8 cellular contexts compared by ENCODE assay signal in the genomic region with DNA sequence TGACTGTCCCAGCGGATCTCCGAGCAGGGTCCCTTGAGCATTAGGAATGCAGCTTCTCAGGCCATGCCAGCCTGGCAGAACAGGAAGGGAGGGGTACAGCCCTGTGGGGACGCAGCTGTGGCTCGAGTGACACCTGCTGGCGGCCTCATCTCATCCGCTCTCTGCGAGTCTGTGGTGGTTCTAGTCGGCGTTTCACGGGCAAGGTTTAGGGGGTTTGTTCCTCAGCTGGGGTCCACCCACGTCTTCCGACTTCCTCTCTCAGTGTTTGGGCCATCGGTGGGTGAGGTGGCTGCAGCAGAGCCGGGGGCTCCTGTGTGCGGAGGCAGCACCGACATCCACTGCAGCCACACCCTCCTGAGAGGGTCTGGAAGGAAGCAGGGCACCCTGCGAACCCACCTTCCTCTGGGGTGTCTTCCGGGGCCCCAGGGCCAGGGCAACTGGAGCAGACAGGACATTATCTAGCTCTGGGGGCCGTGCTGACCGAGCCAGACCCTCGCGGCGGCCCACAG. TPM values are rescaled to one million over a fixed set of nuclear protein-coding genes. Genes with fewer than 3 reads are reported as not detected.
DNase-seq lines count a peak whose midpoint lies in the region; ATAC-seq and TF ChIP-seq lines count a peak whose summit lies in the region.

No MANE protein-coding gene starts in this region.

- peaks cover 10 to 18% of the 10 kb centered on the region in 2 experiments for H3K4me1 ChIP-seq in HCT116 (ENCODE audit: control insufficient read depth in 1 of 2, insufficient read depth in 2 of 2, low read length in 2 of 2)

- H3K36me3 Mint-ChIP-seq in CD14-positive monocyte = no peaks in the 10 kb centered on the region
- peaks cover 0 to 12% (median 4%) of the 10 kb centered on the region in 3 donors for H3K36me3 Mint-ChIP-seq in naive thymus-derived CD8-positive, alpha-beta T cell
- H3K36me3 Mint-ChIP-seq in stimulated activated naive B cell treated with anti-CD40 and anti-IgM and Interleukin-4, amounts not matched to agents 10 μg/mL and 1 μg/mL and 100 μg/mL, for 72 hours = no peaks in the 10 kb centered on the region

- no peaks in the 10 kb centered on the region for H3K9me2 ChIP-seq in HCT116 (ENCODE audit: insufficient read depth)

- peak overlapping the region; percentile 86 for H3K4me2 ChIP-seq in HCT116 (ENCODE audit: low read length)

- H3K27me3 Mint-ChIP-seq in CD14-positive monocyte (ENCODE audit: low read depth in 3 of 3) = peaks cover 25 to 37% (median 25%) of the 10 kb centered on the region in 3 donors
- H3K27me3 Mint-ChIP-seq in naive thymus-derived CD8-positive, alpha-beta T cell = peaks cover 0 to 12% (median 0%) of the 10 kb centered on the region in 5 donors
- peaks cover 27 to 32% of the 10 kb centered on the region in 2 donors for H3K27me3 Mint-ChIP-seq in stimulated activated naive B cell treated with anti-CD40 and anti-IgM and Interleukin-4, amounts not matched to agents 10 μg/mL and 1 μg/mL and 100 μg/mL, for 72 hours

- ATAC-seq in HCT116 (peak; percentile 86), HG02798 (IDR thresholded peaks at IDR 0.05; ENCODE audit: poor library complexity, unreplicated experiment) (no peak)
- ATAC-seq in naive thymus-derived CD8-positive, alpha-beta T cell = peak; percentile 76 to 78
- ATAC-seq in stimulated activated naive B cell treated with anti-CD40 and anti-IgM and Interleukin-4, amounts not matched to agents 10 μg/mL and 1 μg/mL and 100 μg/mL, for 72 hours (replicated peaks) = peak; percentile 86 to 88

- peaks cover 4 to 10% (median 8%) of the 10 kb centered on the region in 7 donors for H3K9me3 Mint-ChIP-seq in CD14-positive monocyte
- H3K9me3 Mint-ChIP-seq in naive thymus-derived CD8-positive, alpha-beta T cell = peaks cover 0 to 14% (median 9%) of the 10 kb centered on the region in 9 donors
- H3K9me3 Mint-ChIP-seq in stimulated activated naive B cell treated with anti-CD40 and anti-IgM and Interleukin-4, amounts not matched to agents 10 μg/mL and 1 μg/mL and 100 μg/mL, for 72 hours = peaks cover 0 to 6% of the 10 kb centered on the region in 2 donors

- CTCF ChIA-PET in HCT116 (lab: Charles Lee) = interaction anchor here (0.6 to 2.7 kb wide), 61 partner anchors 9 to 1082 kb away, joined by 3 to 61 read pairs (median 5); a partner anchor contains a TSS

- H2AFZ ChIP-seq in HCT116 (ENCODE audit: low read depth, low read length, poor library complexity, severe bottlenecking) = peak overlapping the region; percentile 75

- H3K4me3 Mint-ChIP-seq in CD14-positive monocyte = peak overlapping the region; percentile 58 to 86
- H3K4me3 Mint-ChIP-seq in naive thymus-derived CD8-positive, alpha-beta T cell = peak overlapping the region; percentile 83 to 91 (median 89)
- H3K4me3 Mint-ChIP-seq in stimulated activated naive B cell treated with anti-CD40 and anti-IgM and Interleukin-4, amounts not matched to agents 10 μg/mL and 1 μg/mL and 100 μg/mL, for 72 hours = peak overlapping the region; percentile 79 to 90

- H3K4me3 ChIP-seq in HCT116 (replicated peaks in 1 of 2; ENCODE audit: low read depth in 1 of 2, low read length in 2 of 2) (peak overlapping the region; percentile 44 to 56), epithelial cell of proximal tubule (ENCODE audit: low read depth, low read length) (peak overlapping the region; percentile 33)

- peaks cover 0 to 9% of the 10 kb centered on the region in 2 experiments; a peak in 2 of 4 replicates for H3K9me3 ChIP-seq in HCT116 (ENCODE audit: control insufficient read depth in 1 of 2, insufficient read depth in 1 of 2, low read depth in 1 of 2, low read length in 2 of 2)

- H3K9ac ChIP-seq in HCT116 (ENCODE audit: low read length) = peak overlapping the region; percentile 31; the same call in 1 of the 2 replicates

- intact Hi-C loops in CD14-positive monocyte (cut with micrococcal nuclease) (loop anchor here (1.0 to 10.0 kb wide), 4 partner anchors 84 to 431 kb away; no protein-coding TSS in a partner anchor), HCT116 (cut with micrococcal nuclease) (loop anchor here (1.0 to 5.0 kb wide), 9 partner anchors 47 to 1073 kb away; a partner anchor contains a TSS)

- BruUV-seq in HCT116 (replicated peaks; lab: Mats Ljungman, UMichigan) = no TSS peak

- peak overlapping the region; percentile 16; the same call in 1 of the 2 replicates for H3K27ac ChIP-seq in HCT116 (ENCODE audit: low read depth, low read length)

- H3K79me2 ChIP-seq in HCT116 (ENCODE audit: insufficient read depth, low read length) = no peaks in the 10 kb centered on the region

- no peaks in the 10 kb centered on the region for H4K20me1 ChIP-seq in HCT116 (ENCODE audit: insufficient read depth)

- peaks cover 12% of the 10 kb centered on the region for H3K4me1 Mint-ChIP-seq in CD14-positive monocyte
- peaks cover 4 to 22% (median 21%) of the 10 kb centered on the region in 4 donors for H3K4me1 Mint-ChIP-seq in naive thymus-derived CD8-positive, alpha-beta T cell
- H3K4me1 Mint-ChIP-seq in stimulated activated naive B cell treated with anti-CD40 and anti-IgM and Interleukin-4, amounts not matched to agents 10 μg/mL and 1 μg/mL and 100 μg/mL, for 72 hours = peaks cover 12 to 21% of the 10 kb centered on the region in 2 donors

- H3K27me3 ChIP-seq in HCT116 (ENCODE audit: insufficient read depth, low read length) = peaks cover 22% of the 10 kb centered on the region

- no peak for DNase-seq in CD14-positive monocyte (ENCODE audit: low spot score)
- peak; percentile 59 for DNase-seq in HCT116 (ENCODE audit: low read depth, low spot score)
- DNase-seq in OCI-M1 (lab: John Stamatoyannopoulos, UW) = peak; percentile 72
- DNase-seq in activated T-cell treated with anti-CD3 and anti-CD28 coated beads for 24 hours (ENCODE audit: low read depth) = peak; percentile 62
- DNase-seq in epithelial cell of proximal tubule (ENCODE audit: low read depth) = no peak
- DNase-seq in naive thymus-derived CD8-positive, alpha-beta T cell = peak; percentile 52 to 86 (median 75)
- peak; percentile 72 for DNase-seq in stimulated activated naive B cell treated with anti-CD40 and anti-IgM and Interleukin-4, amounts not matched to agents 10 μg/mL and 1 μg/mL and 100 μg/mL, for 72 hours

- TF ChIP-seq RAD21 in HCT116 (IDR thresholded peaks at IDR 0.05; ENCODE audit: low read depth) = peak; percentile 95

- peak overlapping the region in 1 of 7 donors; percentile 19 for H3K27ac Mint-ChIP-seq in CD14-positive monocyte
- peak overlapping the region; percentile 69 to 97 (median 92) for H3K27ac Mint-ChIP-seq in naive thymus-derived CD8-positive, alpha-beta T cell
- peak overlapping the region; percentile 61 for H3K27ac Mint-ChIP-seq in stimulated activated naive B cell treated with anti-CD40 and anti-IgM and Interleukin-4, amounts not matched to agents 10 μg/mL and 1 μg/mL and 100 μg/mL, for 72 hours

- TF ChIP-seq CTCF in CD14-positive monocyte (IDR thresholded peaks at IDR 0.05) (peak; percentile 61), HCT116 (IDR thresholded peaks at IDR 0.05 in 2 of 3, conservative IDR thresholded peaks at IDR 0.05 in 1 of 3; ENCODE audit: borderline replicate concordance in 1 of 3, insufficient read depth in 1 of 3, low read depth in 2 of 3, low read length in 2 of 3) (peak; percentile 92 to 96 (median 92)), epithelial cell of proximal tubule (conservative IDR thresholded peaks at IDR 0.05; ENCODE audit: low read depth, low read length) (peak; percentile 79)

- POLR2A ChIA-PET in HCT116 (lab: Charles Lee) = interaction anchor here (0.8 to 1.6 kb wide), 5 partner anchors 9 to 252 kb away, joined by 3 to 6 read pairs (median 4); a partner anchor contains a TSS
- POLR2A ChIA-PET in naive thymus-derived CD8-positive, alpha-beta T cell (lab: Charles Lee) = interaction anchor here (0.7 to 2.2 kb wide), 8 partner anchors 66 to 318 kb away, joined by 3 to 12 read pairs (median 4); a partner anchor contains a TSS

- RAD21 ChIA-PET in HCT116 (lab: Charles Lee; ENCODE audit: low non-redundant PET in 1 of 2, low total read pairs in 2 of 2, uncharacterized antibody in 2 of 2, unreplicated experiment in 2 of 2) = interaction anchor here (0.5 to 2.4 kb wide), 26 partner anchors 8 to 356 kb away, joined by 3 to 18 read pairs (median 4); a partner anchor contains a TSS

- no peaks in the 10 kb centered on the region for H3K36me3 ChIP-seq in HCT116 (ENCODE audit: control insufficient read depth in 1 of 2, insufficient read depth in 2 of 2, low read length in 2 of 2)

- TF ChIP-seq POLR2A in HCT116 (IDR thresholded peaks at IDR 0.05; ENCODE audit: borderline replicate concordance, extremely low read depth, insufficient read depth, insufficient read length) = no peak

TF ChIP-seq in HCT116, 20 proteins besides CTCF, POLR2A, EP300 and RAD21:
- TF ChIP-seq SIN3A (IDR thresholded peaks at IDR 0.05; ENCODE audit: low read depth) (no peak), TCF7L2 (IDR thresholded peaks at IDR 0.05; ENCODE audit: borderline replicate concordance, extremely low read depth, insufficient read depth, insufficient read length) (no peak), EZH2 (IDR thresholded peaks at IDR 0.05) (no peak), EGR1 (IDR thresholded peaks at IDR 0.05; ENCODE audit: low read depth) (no peak)

RNA-seq across cellular contexts. Expression of a gene that starts 33.3 kb away (rescaled TPM):
- not detected for polyA plus RNA-seq in CD14-positive monocyte
- total RNA-seq in HCT116 (2021; ENCODE audit: unreplicated experiment) (0.10 TPM), epithelial cell of proximal tubule (0.14 and 0.40 TPM in 2 replicates)
- 0.09 TPM in 2 replicates for polyA plus RNA-seq in HCT116 (2012)
- not detected for total RNA-seq in naive thymus-derived CD8-positive, alpha-beta T cell
- polyA plus RNA-seq in naive thymus-derived CD8-positive, alpha-beta T cell = under 1 TPM in 2 of 3 donors, not detected in 1; 0.08 to 0.09 TPM

Comparison
In these comparisons a context has a peak if more than half of its experiments do, and no peak if none do; other contexts are left out.
1. DNase-seq: peak in HCT116 (single experiment), OCI-M1 (single experiment), activated T-cell treated with anti-CD3 and anti-CD28 coated beads for 24 hours (single experiment), naive thymus-derived CD8-positive, alpha-beta T cell (10 of 10) and stimulated activated naive B cell treated with anti-CD40 and anti-IgM and Interleukin-4, amounts not matched to agents 10 μg/mL and 1 μg/mL and 100 μg/mL, for 72 hours (single experiment); none in CD14-positive monocyte (single experiment) and epithelial cell of proximal tubule (single experiment).
2. Peak in every context shown above with its lines, with median percentiles within 50 percentile points of each other: H3K4me3 Mint-ChIP-seq and CTCF ChIP-seq.